ENCODE assay signal across 1 cellular context in the genomic region with DNA sequence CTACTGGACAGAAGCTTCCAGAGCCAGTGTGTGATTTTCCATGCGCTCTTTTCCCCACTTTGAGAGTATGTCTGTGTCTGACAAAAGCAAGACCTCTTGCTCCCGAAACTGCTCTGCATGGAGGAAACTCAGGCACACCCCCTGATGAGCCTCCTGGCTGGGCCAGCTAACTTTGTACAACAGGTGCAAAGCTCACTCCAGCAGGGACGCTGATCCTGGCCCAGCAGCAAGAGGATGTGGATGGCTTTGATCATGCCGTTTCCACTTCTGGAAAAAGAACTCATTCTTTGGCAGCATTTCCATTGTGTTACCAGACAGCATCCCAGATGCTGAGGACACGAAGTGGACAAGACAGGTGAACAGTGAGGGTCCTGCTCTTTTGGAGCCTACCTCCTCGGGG.
TF ChIP-seq lines count a peak whose summit lies in the region.

No MANE protein-coding gene starts in this region.

TF ChIP-seq in HepG2, 621 proteins besides CTCF, POLR2A, EP300 and RAD21 (continued from another document and continues in another):
- TF ChIP-seq, protein P1, sequence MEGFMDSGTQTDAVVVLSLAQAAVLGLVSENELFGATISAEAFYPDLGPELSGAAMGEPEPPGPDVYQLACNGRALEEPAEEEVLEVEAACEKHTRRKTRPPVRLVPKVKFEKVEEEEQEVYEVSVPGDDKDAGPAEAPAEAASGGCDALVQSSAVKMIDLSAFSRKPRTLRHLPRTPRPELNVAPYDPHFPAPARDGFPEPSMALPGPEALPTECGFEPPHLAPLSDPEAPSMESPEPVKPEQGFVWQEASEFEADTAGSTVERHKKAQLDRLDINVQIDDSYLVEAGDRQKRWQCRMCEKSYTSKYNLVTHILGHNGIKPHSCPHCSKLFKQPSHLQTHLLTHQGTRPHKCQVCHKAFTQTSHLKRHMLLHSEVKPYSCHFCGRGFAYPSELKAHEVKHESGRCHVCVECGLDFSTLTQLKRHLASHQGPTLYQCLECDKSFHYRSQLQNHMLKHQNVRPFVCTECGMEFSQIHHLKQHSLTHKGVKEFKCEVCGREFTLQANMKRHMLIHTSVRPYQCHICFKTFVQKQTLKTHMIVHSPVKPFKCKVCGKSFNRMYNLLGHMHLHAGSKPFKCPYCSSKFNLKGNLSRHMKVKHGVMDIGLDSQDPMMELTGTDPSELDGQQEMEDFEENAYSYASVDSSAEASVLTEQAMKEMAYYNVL (CRISPR knock-in tag; IDR thresholded peaks at IDR 0.05; ENCODE audit: borderline replicate concordance) = peak; percentile 66; the same call in 1 of the 2 replicates
- TF ChIP-seq, protein P2, sequence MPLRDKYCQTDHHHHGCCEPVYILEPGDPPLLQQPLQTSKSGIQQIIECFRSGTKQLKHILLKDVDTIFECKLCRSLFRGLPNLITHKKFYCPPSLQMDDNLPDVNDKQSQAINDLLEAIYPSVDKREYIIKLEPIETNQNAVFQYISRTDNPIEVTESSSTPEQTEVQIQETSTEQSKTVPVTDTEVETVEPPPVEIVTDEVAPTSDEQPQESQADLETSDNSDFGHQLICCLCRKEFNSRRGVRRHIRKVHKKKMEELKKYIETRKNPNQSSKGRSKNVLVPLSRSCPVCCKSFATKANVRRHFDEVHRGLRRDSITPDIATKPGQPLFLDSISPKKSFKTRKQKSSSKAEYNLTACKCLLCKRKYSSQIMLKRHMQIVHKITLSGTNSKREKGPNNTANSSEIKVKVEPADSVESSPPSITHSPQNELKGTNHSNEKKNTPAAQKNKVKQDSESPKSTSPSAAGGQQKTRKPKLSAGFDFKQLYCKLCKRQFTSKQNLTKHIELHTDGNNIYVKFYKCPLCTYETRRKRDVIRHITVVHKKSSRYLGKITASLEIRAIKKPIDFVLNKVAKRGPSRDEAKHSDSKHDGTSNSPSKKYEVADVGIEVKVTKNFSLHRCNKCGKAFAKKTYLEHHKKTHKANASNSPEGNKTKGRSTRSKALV (CRISPR knock-in tag; IDR thresholded peaks at IDR 0.05) = no peak
- TF ChIP-seq HNRNPL (IDR thresholded peaks at IDR 0.05; ENCODE audit: low read depth, low read length) (no peak), DPF2 (CRISPR knock-in tag; IDR thresholded peaks at IDR 0.05; ENCODE audit: borderline replicate concordance, low read depth) (no peak; the same call in 1 of the 2 replicates), ZNF878 (CRISPR knock-in tag; IDR thresholded peaks at IDR 0.05) (no peak), ZNF430 (CRISPR knock-in tag; IDR thresholded peaks at IDR 0.05) (no peak), NR3C1 (CRISPR knock-in tag; IDR thresholded peaks at IDR 0.05) (no peak), ZNF207 (IDR thresholded peaks at IDR 0.05; ENCODE audit: borderline replicate concordance) (no peak), RFX3 (CRISPR knock-in tag; IDR thresholded peaks at IDR 0.05) (no peak), EED (CRISPR knock-in tag; IDR thresholded peaks at IDR 0.05) (no peak), MLLT10 (CRISPR knock-in tag; IDR thresholded peaks at IDR 0.05) (no peak), FOXO1 (CRISPR knock-in tag; IDR thresholded peaks at IDR 0.05) (peak; percentile 19; the same call in 1 of the 2 replicates), ZSCAN30 (CRISPR knock-in tag; IDR thresholded peaks at IDR 0.05) (no peak), SALL1 (CRISPR knock-in tag; IDR thresholded peaks at IDR 0.05) (peak; percentile 79), KDM4B (CRISPR knock-in tag; IDR thresholded peaks at IDR 0.05) (no peak), MAFF (IDR thresholded peaks at IDR 0.05; ENCODE audit: low read depth, low read length) (no peak), ZNF777 (CRISPR knock-in tag; IDR thresholded peaks at IDR 0.05) (no peak), DMAP1 (CRISPR knock-in tag; IDR thresholded peaks at IDR 0.05) (no peak), TEAD3 (CRISPR knock-in tag; optimal IDR thresholded peaks at IDR 0.05; ENCODE audit: borderline replicate concordance) (peak; percentile 47), MYNN (CRISPR knock-in tag; IDR thresholded peaks at IDR 0.05; ENCODE audit: low read depth) (no peak), SALL2 (CRISPR knock-in tag; IDR thresholded peaks at IDR 0.05) (no peak), ZNF10 (CRISPR knock-in tag; IDR thresholded peaks at IDR 0.05; ENCODE audit: borderline replicate concordance, low read depth) (no peak), ZMYM4 (CRISPR knock-in tag; IDR thresholded peaks at IDR 0.05) (peak; percentile 66), ELF4 (CRISPR knock-in tag; IDR thresholded peaks at IDR 0.05; ENCODE audit: borderline replicate concordance) (no peak), HDAC2 (CRISPR knock-in tag; IDR thresholded peaks at IDR 0.05) (peak; percentile 71; the same call in 1 of the 2 replicates), ARHGAP35 (CRISPR knock-in tag; IDR thresholded peaks at IDR 0.05; ENCODE audit: borderline replicate concordance) (no peak), CHD4 (IDR thresholded peaks at IDR 0.05; ENCODE audit: borderline replicate concordance, low read length) (no peak), ZNF746 (CRISPR knock-in tag; IDR thresholded peaks at IDR 0.05) (no peak), SIN3A (IDR thresholded peaks at IDR 0.05; ENCODE audit: borderline replicate concordance, low read depth, low read length) (no peak), ZNF839 (CRISPR knock-in tag; IDR thresholded peaks at IDR 0.05; ENCODE audit: borderline replicate concordance) (no peak), NFIC (IDR thresholded peaks at IDR 0.05; ENCODE audit: low read length) (no peak), TRIM24 (CRISPR knock-in tag; IDR thresholded peaks at IDR 0.05) (no peak)
- TF ChIP-seq, protein P3, sequence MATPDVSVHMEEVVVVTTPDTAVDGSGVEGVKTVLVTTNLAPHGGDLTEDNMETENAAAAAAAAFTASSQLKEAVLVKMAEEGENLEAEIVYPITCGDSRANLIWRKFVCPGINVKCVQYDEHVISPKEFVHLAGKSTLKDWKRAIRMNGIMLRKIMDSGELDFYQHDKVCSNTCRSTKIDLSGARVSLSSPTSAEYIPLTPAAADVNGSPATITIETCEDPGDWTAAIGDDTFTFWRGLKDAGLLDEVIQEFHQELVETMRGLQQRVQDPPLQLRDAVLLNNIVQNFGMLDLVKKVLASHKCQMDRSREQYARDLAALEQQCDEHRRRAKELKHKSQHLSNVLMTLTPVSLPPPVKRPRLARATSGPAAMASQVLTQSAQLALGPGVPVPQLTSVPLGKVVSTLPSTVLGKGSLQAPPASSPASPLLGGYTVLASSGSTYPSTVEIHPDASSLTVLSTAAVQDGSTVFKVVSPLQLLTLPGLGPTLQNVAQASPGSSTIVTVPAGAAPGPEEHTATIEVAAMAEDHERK (CRISPR knock-in tag; IDR thresholded peaks at IDR 0.05; ENCODE audit: low read depth) = no peak
- TF ChIP-seq, protein P4, sequence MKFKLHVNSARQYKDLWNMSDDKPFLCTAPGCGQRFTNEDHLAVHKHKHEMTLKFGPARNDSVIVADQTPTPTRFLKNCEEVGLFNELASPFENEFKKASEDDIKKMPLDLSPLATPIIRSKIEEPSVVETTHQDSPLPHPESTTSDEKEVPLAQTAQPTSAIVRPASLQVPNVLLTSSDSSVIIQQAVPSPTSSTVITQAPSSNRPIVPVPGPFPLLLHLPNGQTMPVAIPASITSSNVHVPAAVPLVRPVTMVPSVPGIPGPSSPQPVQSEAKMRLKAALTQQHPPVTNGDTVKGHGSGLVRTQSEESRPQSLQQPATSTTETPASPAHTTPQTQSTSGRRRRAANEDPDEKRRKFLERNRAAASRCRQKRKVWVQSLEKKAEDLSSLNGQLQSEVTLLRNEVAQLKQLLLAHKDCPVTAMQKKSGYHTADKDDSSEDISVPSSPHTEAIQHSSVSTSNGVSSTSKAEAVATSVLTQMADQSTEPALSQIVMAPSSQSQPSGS (CRISPR knock-in tag; IDR thresholded peaks at IDR 0.05) = no peak
- TF ChIP-seq, protein P5, sequence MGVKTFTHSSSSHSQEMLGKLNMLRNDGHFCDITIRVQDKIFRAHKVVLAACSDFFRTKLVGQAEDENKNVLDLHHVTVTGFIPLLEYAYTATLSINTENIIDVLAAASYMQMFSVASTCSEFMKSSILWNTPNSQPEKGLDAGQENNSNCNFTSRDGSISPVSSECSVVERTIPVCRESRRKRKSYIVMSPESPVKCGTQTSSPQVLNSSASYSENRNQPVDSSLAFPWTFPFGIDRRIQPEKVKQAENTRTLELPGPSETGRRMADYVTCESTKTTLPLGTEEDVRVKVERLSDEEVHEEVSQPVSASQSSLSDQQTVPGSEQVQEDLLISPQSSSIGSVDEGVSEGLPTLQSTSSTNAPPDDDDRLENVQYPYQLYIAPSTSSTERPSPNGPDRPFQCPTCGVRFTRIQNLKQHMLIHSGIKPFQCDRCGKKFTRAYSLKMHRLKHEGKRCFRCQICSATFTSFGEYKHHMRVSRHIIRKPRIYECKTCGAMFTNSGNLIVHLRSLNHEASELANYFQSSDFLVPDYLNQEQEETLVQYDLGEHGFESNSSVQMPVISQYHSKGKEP (CRISPR knock-in tag; IDR thresholded peaks at IDR 0.05) = no peak
- TF ChIP-seq, protein P6, sequence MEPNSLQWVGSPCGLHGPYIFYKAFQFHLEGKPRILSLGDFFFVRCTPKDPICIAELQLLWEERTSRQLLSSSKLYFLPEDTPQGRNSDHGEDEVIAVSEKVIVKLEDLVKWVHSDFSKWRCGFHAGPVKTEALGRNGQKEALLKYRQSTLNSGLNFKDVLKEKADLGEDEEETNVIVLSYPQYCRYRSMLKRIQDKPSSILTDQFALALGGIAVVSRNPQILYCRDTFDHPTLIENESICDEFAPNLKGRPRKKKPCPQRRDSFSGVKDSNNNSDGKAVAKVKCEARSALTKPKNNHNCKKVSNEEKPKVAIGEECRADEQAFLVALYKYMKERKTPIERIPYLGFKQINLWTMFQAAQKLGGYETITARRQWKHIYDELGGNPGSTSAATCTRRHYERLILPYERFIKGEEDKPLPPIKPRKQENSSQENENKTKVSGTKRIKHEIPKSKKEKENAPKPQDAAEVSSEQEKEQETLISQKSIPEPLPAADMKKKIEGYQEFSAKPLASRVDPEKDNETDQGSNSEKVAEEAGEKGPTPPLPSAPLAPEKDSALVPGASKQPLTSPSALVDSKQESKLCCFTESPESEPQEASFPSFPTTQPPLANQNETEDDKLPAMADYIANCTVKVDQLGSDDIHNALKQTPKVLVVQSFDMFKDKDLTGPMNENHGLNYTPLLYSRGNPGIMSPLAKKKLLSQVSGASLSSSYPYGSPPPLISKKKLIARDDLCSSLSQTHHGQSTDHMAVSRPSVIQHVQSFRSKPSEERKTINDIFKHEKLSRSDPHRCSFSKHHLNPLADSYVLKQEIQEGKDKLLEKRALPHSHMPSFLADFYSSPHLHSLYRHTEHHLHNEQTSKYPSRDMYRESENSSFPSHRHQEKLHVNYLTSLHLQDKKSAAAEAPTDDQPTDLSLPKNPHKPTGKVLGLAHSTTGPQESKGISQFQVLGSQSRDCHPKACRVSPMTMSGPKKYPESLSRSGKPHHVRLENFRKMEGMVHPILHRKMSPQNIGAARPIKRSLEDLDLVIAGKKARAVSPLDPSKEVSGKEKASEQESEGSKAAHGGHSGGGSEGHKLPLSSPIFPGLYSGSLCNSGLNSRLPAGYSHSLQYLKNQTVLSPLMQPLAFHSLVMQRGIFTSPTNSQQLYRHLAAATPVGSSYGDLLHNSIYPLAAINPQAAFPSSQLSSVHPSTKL (CRISPR knock-in tag; IDR thresholded peaks at IDR 0.05) = peak; percentile 59
- TF ChIP-seq, protein P7, sequence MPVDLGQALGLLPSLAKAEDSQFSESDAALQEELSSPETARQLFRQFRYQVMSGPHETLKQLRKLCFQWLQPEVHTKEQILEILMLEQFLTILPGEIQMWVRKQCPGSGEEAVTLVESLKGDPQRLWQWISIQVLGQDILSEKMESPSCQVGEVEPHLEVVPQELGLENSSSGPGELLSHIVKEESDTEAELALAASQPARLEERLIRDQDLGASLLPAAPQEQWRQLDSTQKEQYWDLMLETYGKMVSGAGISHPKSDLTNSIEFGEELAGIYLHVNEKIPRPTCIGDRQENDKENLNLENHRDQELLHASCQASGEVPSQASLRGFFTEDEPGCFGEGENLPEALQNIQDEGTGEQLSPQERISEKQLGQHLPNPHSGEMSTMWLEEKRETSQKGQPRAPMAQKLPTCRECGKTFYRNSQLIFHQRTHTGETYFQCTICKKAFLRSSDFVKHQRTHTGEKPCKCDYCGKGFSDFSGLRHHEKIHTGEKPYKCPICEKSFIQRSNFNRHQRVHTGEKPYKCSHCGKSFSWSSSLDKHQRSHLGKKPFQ (CRISPR knock-in tag; IDR thresholded peaks at IDR 0.05; ENCODE audit: insufficient replicate concordance) = no peak
- TF ChIP-seq, protein P8, sequence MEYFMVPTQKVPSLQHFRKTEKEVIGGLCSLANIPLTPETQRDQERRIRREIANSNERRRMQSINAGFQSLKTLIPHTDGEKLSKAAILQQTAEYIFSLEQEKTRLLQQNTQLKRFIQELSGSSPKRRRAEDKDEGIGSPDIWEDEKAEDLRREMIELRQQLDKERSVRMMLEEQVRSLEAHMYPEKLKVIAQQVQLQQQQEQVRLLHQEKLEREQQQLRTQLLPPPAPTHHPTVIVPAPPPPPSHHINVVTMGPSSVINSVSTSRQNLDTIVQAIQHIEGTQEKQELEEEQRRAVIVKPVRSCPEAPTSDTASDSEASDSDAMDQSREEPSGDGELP (IDR thresholded peaks at IDR 0.05; ENCODE audit: borderline replicate concordance, low read depth) = peak; percentile 30; the same call in 1 of the 2 replicates
- TF ChIP-seq, protein P9, sequence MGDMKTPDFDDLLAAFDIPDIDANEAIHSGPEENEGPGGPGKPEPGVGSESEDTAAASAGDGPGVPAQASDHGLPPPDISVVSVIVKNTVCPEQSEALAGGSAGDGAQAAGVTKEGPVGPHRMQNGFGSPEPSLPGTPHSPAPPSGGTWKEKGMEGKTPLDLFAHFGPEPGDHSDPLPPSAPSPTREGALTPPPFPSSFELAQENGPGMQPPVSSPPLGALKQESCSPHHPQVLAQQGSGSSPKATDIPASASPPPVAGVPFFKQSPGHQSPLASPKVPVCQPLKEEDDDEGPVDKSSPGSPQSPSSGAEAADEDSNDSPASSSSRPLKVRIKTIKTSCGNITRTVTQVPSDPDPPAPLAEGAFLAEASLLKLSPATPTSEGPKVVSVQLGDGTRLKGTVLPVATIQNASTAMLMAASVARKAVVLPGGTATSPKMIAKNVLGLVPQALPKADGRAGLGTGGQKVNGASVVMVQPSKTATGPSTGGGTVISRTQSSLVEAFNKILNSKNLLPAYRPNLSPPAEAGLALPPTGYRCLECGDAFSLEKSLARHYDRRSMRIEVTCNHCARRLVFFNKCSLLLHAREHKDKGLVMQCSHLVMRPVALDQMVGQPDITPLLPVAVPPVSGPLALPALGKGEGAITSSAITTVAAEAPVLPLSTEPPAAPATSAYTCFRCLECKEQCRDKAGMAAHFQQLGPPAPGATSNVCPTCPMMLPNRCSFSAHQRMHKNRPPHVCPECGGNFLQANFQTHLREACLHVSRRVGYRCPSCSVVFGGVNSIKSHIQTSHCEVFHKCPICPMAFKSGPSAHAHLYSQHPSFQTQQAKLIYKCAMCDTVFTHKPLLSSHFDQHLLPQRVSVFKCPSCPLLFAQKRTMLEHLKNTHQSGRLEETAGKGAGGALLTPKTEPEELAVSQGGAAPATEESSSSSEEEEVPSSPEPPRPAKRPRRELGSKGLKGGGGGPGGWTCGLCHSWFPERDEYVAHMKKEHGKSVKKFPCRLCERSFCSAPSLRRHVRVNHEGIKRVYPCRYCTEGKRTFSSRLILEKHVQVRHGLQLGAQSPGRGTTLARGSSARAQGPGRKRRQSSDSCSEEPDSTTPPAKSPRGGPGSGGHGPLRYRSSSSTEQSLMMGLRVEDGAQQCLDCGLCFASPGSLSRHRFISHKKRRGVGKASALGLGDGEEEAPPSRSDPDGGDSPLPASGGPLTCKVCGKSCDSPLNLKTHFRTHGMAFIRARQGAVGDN (CRISPR knock-in tag; IDR thresholded peaks at IDR 0.05) = peak; percentile 25; the same call in 1 of the 2 replicates
- TF ChIP-seq, protein P10, sequence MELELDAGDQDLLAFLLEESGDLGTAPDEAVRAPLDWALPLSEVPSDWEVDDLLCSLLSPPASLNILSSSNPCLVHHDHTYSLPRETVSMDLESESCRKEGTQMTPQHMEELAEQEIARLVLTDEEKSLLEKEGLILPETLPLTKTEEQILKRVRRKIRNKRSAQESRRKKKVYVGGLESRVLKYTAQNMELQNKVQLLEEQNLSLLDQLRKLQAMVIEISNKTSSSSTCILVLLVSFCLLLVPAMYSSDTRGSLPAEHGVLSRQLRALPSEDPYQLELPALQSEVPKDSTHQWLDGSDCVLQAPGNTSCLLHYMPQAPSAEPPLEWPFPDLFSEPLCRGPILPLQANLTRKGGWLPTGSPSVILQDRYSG (CRISPR knock-in tag; IDR thresholded peaks at IDR 0.05) = no peak
